34 cellular contexts compared by ENCODE assay signal in the genomic region with DNA sequence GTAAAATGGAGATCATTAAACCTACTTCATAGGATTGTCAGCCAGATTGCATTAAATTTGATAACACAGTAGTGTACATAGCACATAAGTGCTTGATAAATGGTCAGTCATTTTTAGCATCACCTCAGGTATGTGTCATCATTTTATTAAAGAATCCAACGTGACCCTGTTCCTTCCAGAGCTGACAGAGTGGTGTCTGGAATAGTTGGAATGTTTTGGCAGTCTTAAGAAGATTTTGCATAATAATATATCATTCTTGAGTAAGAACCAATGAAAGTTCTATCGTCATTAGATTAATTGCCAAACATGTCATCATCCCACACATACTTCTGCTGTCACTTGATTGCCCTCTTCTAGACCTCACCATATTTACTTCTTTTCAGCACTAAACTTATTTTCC.
"Had no signal": no experiment of that assay in that cellular context is flagged by ENCODE, and none has a peak within 500 bp of the region (broad histone marks: within the 10 kb centered on the region; RNA-seq: fewer than 3 reads in every experiment).

No MANE protein-coding gene starts in this region.

- H3K27ac ChIP-seq: KMS-11 had no signal

- H3K4me2 ChIP-seq: KMS-11 had no signal

- H3K27me3 ChIP-seq: MG63 had no signal

- H3K9ac ChIP-seq: KMS-11 had no signal

- H3K36me3 ChIP-seq: MG63 had no signal

- H3K4me3 ChIP-seq: MG63 had no signal

- DNase-seq: Karpas-422, Kasumi-1, KG1, MG63, MM.1S, MV-4-11, NCI-H1048, NCI-H1092, NCI-H1092 treated with DMSO at 0.1 percent for 48 hours, NCI-H1105, NCI-H1105 treated with DMSO at 0.1 percent for 48 hours, NCI-H1417, NCI-H1417 treated with DMSO at 0.1 percent for 48 hours, NCI-H1436, NCI-H1436 treated with DMSO at 0.1 percent for 48 hours, NCI-H146, NCI-H1694, NCI-H1694 treated with DMSO at 0.1 percent for 48 hours, NCI-H187, NCI-H187 treated with DMSO at 0.1 percent for 48 hours, NCI-H1930, NCI-H2029, NCI-H2029 treated with DMSO at 0.1 percent for 48 hours, NCI-H2081, NCI-H2081 treated with DMSO at 0.1 percent for 48 hours, NCI-H2107, NCI-H2171, NCI-H2171 treated with DMSO at 0.1 percent for 48 hours, NCI-H2227 treated with DMSO at 0.1 percent for 48 hours, NCI-H226, NCI-H345, NCI-H446, NCI-H446 treated with DMSO at 0.1 percent for 48 hours had no signal

- H3K9me3 ChIP-seq: MG63 had no signal
